14 cellular contexts compared by ENCODE assay signal in genomic region chr13:111387026-111387871, GRCh38.
A peak's percentile ranks its signal among the peaks of the same experiment; 100 is the strongest.
DNase-seq lines count a peak whose midpoint lies in the region; ATAC-seq lines count a peak whose summit lies in the region.
"Had no signal": no experiment of that assay in that cellular context is flagged by ENCODE, and none has a peak within 500 bp of the region (broad histone marks: within the 10 kb centered on the region; RNA-seq: fewer than 3 reads in every experiment).

No MANE protein-coding gene starts in this region.

- no peak overlapping the region for H3K4me3 Mint-ChIP-seq in stimulated activated naive CD8-positive, alpha-beta T cell treated with anti-CD3 and anti-CD28 coated beads, Interleukin-15, amount 100 ng/mL, for 72 hours
- no peak overlapping the region for H3K4me3 Mint-ChIP-seq in activated naive CD8-positive, alpha-beta T cell treated with anti-CD3 and anti-CD28 coated beads, Interleukin-2, amount 50 U/mL, for 24 hours
- peak overlapping the region in 4 of 10 donors; percentile 9 to 32 (median 24) for H3K4me3 Mint-ChIP-seq in naive thymus-derived CD4-positive, alpha-beta T cell

- intact Hi-C loops in naive thymus-derived CD4-positive, alpha-beta T cell (cut with micrococcal nuclease) = loop anchor here in 1 of 2 donors (10.0 kb wide), 1 partner anchor 472 kb away; the partner anchor contains the start of gene ANKRD10

- H3K9me3 Mint-ChIP-seq in stimulated activated naive CD8-positive, alpha-beta T cell treated with anti-CD3 and anti-CD28 coated beads, Interleukin-15, amount 100 ng/mL, for 72 hours = no peaks in the 10 kb centered on the region
- no peaks in the 10 kb centered on the region for H3K9me3 Mint-ChIP-seq in activated naive CD8-positive, alpha-beta T cell treated with anti-CD3 and anti-CD28 coated beads, Interleukin-2, amount 50 U/mL, for 24 hours
- peaks cover 0 to 1% (median 0%) of the 10 kb centered on the region in 11 donors for H3K9me3 Mint-ChIP-seq in naive thymus-derived CD4-positive, alpha-beta T cell

- peaks cover 42% of the 10 kb centered on the region for H3K4me1 Mint-ChIP-seq in stimulated activated naive CD8-positive, alpha-beta T cell treated with anti-CD3 and anti-CD28 coated beads, Interleukin-15, amount 100 ng/mL, for 72 hours
- peaks cover 33% of the 10 kb centered on the region for H3K4me1 Mint-ChIP-seq in activated naive CD8-positive, alpha-beta T cell treated with anti-CD3 and anti-CD28 coated beads, Interleukin-2, amount 50 U/mL, for 24 hours
- peaks cover 28 to 60% (median 51%) of the 10 kb centered on the region in 7 donors for H3K4me1 Mint-ChIP-seq in naive thymus-derived CD4-positive, alpha-beta T cell

- no peak for DNase-seq in stimulated activated naive CD8-positive, alpha-beta T cell treated with anti-CD3 and anti-CD28 coated beads, Interleukin-15, Interleukin-2, amounts not matched to agents 100 U/mL and 50 U/mL, for 24 hours
- DNase-seq in stimulated activated naive CD8-positive, alpha-beta T cell treated with anti-CD3 and anti-CD28 coated beads, Interleukin-15, amount 100 ng/mL, for 72 hours = no peak
- DNase-seq in activated naive CD8-positive, alpha-beta T cell treated with anti-CD3 and anti-CD28 coated beads, Interleukin-2, amount 50 U/mL, for 24 hours = no peak
- DNase-seq in mesenteric fat pad (ENCODE audit: low spot score) = peak; percentile 81
- DNase-seq in ureter (ENCODE audit: low spot score) = peak; percentile 20
- DNase-seq in SKM-1 treated with dmso at 0.1 percent for 144 hours (lab: John Stamatoyannopoulos, UW; ENCODE audit: unreplicated experiment) = no peak
- DNase-seq in naive thymus-derived CD4-positive, alpha-beta T cell = no peak
- DNase-seq: BE2C, NCI-H2029 treated with DMSO at 0.1 percent for 48 hours, NCI-H510A treated with DMSO at 0.1 percent for 48 hours, OCI-M1, RPMI8226 had no signal

- H3K36me3 ChIP-seq in naive thymus-derived CD4-positive, alpha-beta T cell (ENCODE audit: control insufficient read depth in 2 of 3, insufficient read depth in 3 of 3, low read length in 3 of 3) = no peaks in the 10 kb centered on the region
- H3K36me3 ChIP-seq: BE2C had no signal

- no peaks in the 10 kb centered on the region for H3K27me3 Mint-ChIP-seq in stimulated activated naive CD8-positive, alpha-beta T cell treated with anti-CD3 and anti-CD28 coated beads, Interleukin-15, amount 100 ng/mL, for 72 hours
- no peaks in the 10 kb centered on the region for H3K27me3 Mint-ChIP-seq in activated naive CD8-positive, alpha-beta T cell treated with anti-CD3 and anti-CD28 coated beads, Interleukin-2, amount 50 U/mL, for 24 hours
- H3K27me3 Mint-ChIP-seq in naive thymus-derived CD4-positive, alpha-beta T cell = no peaks in the 10 kb centered on the region

- no peak overlapping the region for H3K27ac ChIP-seq in naive thymus-derived CD4-positive, alpha-beta T cell (ENCODE audit: low read depth, low read length)
- H3K27ac ChIP-seq: KMS-11 had no signal

- POLR2A ChIA-PET in naive thymus-derived CD4-positive, alpha-beta T cell (lab: Charles Lee) = no interaction called here

- no peak overlapping the region for H3K27ac Mint-ChIP-seq in stimulated activated naive CD8-positive, alpha-beta T cell treated with anti-CD3 and anti-CD28 coated beads, Interleukin-15, amount 100 ng/mL, for 72 hours
- no peak overlapping the region for H3K27ac Mint-ChIP-seq in activated naive CD8-positive, alpha-beta T cell treated with anti-CD3 and anti-CD28 coated beads, Interleukin-2, amount 50 U/mL, for 24 hours
- H3K27ac Mint-ChIP-seq in naive thymus-derived CD4-positive, alpha-beta T cell = peak overlapping the region in 4 of 9 donors; percentile 6 to 60 (median 52)

- H3K4me1 ChIP-seq in naive thymus-derived CD4-positive, alpha-beta T cell (ENCODE audit: control insufficient read depth in 2 of 2, insufficient read depth in 2 of 2, low read length in 2 of 2) = peaks cover 0 to 40% of the 10 kb centered on the region in 2 donors
- H3K4me1 ChIP-seq: BE2C had no signal

- no peaks in the 10 kb centered on the region for H3K36me3 Mint-ChIP-seq in activated naive CD8-positive, alpha-beta T cell treated with anti-CD3 and anti-CD28 coated beads, Interleukin-2, amount 50 U/mL, for 24 hours (ENCODE audit: low read depth)
- H3K36me3 Mint-ChIP-seq in naive thymus-derived CD4-positive, alpha-beta T cell = no peaks in the 10 kb centered on the region

- H3K9me3 ChIP-seq in naive thymus-derived CD4-positive, alpha-beta T cell (ENCODE audit: control insufficient read depth in 2 of 3, low read length in 3 of 3) = no peaks in the 10 kb centered on the region
- H3K9me3 ChIP-seq: BE2C had no signal

- no peaks in the 10 kb centered on the region for H3K27me3 ChIP-seq in naive thymus-derived CD4-positive, alpha-beta T cell (ENCODE audit: control insufficient read depth in 2 of 2, insufficient read depth in 2 of 2, low read length in 2 of 2)

- ATAC-seq in stimulated activated naive CD8-positive, alpha-beta T cell treated with anti-CD3 and anti-CD28 coated beads, Interleukin-15, Interleukin-2, amounts not matched to agents 100 U/mL and 50 U/mL, for 24 hours = peak; percentile 40
- no peak for ATAC-seq in stimulated activated naive CD8-positive, alpha-beta T cell treated with anti-CD3 and anti-CD28 coated beads, Interleukin-15, amount 100 ng/mL, for 72 hours
- peak; percentile 31 for ATAC-seq in activated naive CD8-positive, alpha-beta T cell treated with anti-CD3 and anti-CD28 coated beads, Interleukin-2, amount 50 U/mL, for 24 hours
- ATAC-seq in HG03108 (IDR thresholded peaks at IDR 0.05; ENCODE audit: unreplicated experiment) = no peak
- no peak for ATAC-seq in naive thymus-derived CD4-positive, alpha-beta T cell

- CTCF ChIA-PET in naive thymus-derived CD4-positive, alpha-beta T cell (lab: Charles Lee) = no interaction called here

- H3K4me3 ChIP-seq in naive thymus-derived CD4-positive, alpha-beta T cell (ENCODE audit: low read length) = no peak overlapping the region

Comparison
In these comparisons a context has a peak if more than half of its experiments do, and no peak if none do; other contexts are left out.
1. ATAC-seq: peak in stimulated activated naive CD8-positive, alpha-beta T cell treated with anti-CD3 and anti-CD28 coated beads, Interleukin-15, Interleukin-2, amounts not matched to agents 100 U/mL and 50 U/mL, for 24 hours (single experiment) and activated naive CD8-positive, alpha-beta T cell treated with anti-CD3 and anti-CD28 coated beads, Interleukin-2, amount 50 U/mL, for 24 hours (single experiment); none in stimulated activated naive CD8-positive, alpha-beta T cell treated with anti-CD3 and anti-CD28 coated beads, Interleukin-15, amount 100 ng/mL, for 72 hours (single experiment), HG03108 (single experiment) and naive thymus-derived CD4-positive, alpha-beta T cell (single experiment).
2. DNase-seq: peak in mesenteric fat pad (single experiment) and ureter (single experiment); none in stimulated activated naive CD8-positive, alpha-beta T cell treated with anti-CD3 and anti-CD28 coated beads, Interleukin-15, Interleukin-2, amounts not matched to agents 100 U/mL and 50 U/mL, for 24 hours (single experiment), stimulated activated naive CD8-positive, alpha-beta T cell treated with anti-CD3 and anti-CD28 coated beads, Interleukin-15, amount 100 ng/mL, for 72 hours (0 of 2), activated naive CD8-positive, alpha-beta T cell treated with anti-CD3 and anti-CD28 coated beads, Interleukin-2, amount 50 U/mL, for 24 hours (single experiment), SKM-1 treated with dmso at 0.1 percent for 144 hours (single experiment) and naive thymus-derived CD4-positive, alpha-beta T cell (0 of 9).